Comparison of ENCODE assay signal across 8 cellular contexts in the genomic region with DNA sequence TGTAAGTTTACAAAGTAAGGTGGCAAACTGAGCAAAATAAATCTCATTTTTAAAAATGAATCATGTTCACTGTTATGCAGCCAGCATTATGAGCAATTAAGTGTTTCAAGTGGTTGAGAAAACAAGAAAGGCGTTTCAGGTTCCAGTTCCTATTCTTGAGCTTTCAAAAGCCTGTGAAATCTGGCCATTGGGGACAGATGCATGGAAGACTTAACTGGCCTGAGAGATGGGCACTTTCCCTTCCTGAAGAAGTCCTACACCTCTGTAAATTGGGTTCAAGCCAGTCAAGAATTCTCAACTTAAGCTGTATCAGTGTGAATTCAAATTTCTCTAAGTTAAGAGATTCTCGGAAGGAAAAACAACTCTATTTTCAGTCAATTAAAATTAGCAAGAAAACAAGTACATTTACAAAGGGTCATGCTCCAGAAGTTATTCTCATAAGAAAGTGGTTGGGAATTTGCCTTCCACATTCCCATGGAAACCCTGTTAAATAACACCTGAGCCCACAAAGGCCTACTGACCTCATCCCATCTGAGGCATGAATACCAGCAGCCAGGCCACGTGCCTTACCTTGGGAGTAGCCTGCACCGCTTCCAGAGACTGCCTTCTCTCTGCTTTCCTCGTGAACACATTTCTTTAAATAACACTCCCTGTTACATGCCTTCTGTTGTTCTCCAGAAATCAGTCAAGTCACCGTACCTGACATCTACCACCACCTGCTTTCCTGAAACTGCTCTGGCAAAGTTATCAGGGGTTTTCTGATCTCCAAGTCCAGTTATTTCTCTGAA. TPM values are rescaled to one million over a fixed set of nuclear protein-coding genes. Genes with fewer than 3 reads are reported as not detected.
DNase-seq lines count a peak whose midpoint lies in the region; ATAC-seq, FAIRE-seq and TF ChIP-seq lines count a peak whose summit lies in the region.

No MANE protein-coding gene starts in this region.

- no peak for FAIRE-seq in H1 (lab: Jason Lieb, UNC)

- H3K23ac ChIP-seq in H1 (ENCODE audit: insufficient read length) = no peak overlapping the region

- no peak overlapping the region for H3K14ac ChIP-seq in H1 (ENCODE audit: insufficient read length)

- no peak overlapping the region for H3K18ac ChIP-seq in H1 (ENCODE audit: extremely low read depth, low read length)

- no peaks in the 10 kb centered on the region for H3K23me2 ChIP-seq in H1 (ENCODE audit: low read depth, low read length)

- peak in 1 of 2 experiments; percentile 28; a peak in 1 of 3 replicates for TF ChIP-seq POLR2A in H1 (IDR thresholded peaks at IDR 0.05; ENCODE audit: control extremely low read depth in 1 of 2, low read depth in 2 of 2, low read length in 2 of 2)

- H3K4me3 ChIP-seq in HUES64 (ENCODE audit: low read length) (no peak overlapping the region), H1 (ENCODE audit: extremely low read depth in 1 of 4, insufficient read depth in 2 of 4, low read depth in 3 of 4, low read length in 4 of 4) (no peak overlapping the region), aorta (ENCODE audit: low read length in 2 of 2) (no peak overlapping the region)

- no peaks in the 10 kb centered on the region for H3K9me3 ChIP-seq in HUES64 (ENCODE audit: insufficient read depth, low read depth, low read length)
- no peaks in the 10 kb centered on the region; a peak in 1 of 4 replicates for H3K9me3 ChIP-seq in H1 (ENCODE audit: insufficient read depth in 2 of 2, low read depth in 1 of 2, low read length in 1 of 2)
- H3K9me3 ChIP-seq in aorta (ENCODE audit: control insufficient read depth, low read length) = no peaks in the 10 kb centered on the region

- H3K36me3 ChIP-seq in HUES64 (ENCODE audit: insufficient read depth, low read length) (no peaks in the 10 kb centered on the region), H1 (ENCODE audit: control insufficient read depth in 2 of 4, insufficient read depth in 4 of 4, low read length in 3 of 4) (no peaks in the 10 kb centered on the region), aorta (ENCODE audit: control insufficient read depth in 1 of 2, insufficient read depth in 2 of 2, low read length in 1 of 2) (no peaks in the 10 kb centered on the region)

- no peak overlapping the region for H4K5ac ChIP-seq in H1 (ENCODE audit: insufficient read length, low read depth, low read length)

- no peak for TF ChIP-seq RAD21 in H1 (IDR thresholded peaks at IDR 0.05 in 1 of 2, conservative IDR thresholded peaks at IDR 0.05 in 1 of 2; ENCODE audit: low read depth in 2 of 2, low read length in 2 of 2)

- H3K4ac ChIP-seq in H1 (replicated peaks; ENCODE audit: insufficient read length, low read depth, low read length) = no peak overlapping the region

- WGBS in HUES64 = 80% methylated on average over 5 of the region's 6 CpGs
- WGBS in H1 (ENCODE audit: extremely low coverage in 1 of 2, insufficient coverage in 1 of 2, insufficient read length in 1 of 2, insufficient replicate concordance in 2 of 2, low coverage in 1 of 2, low lambda C conversion rate in 2 of 2, missing lambda C conversion rate in 1 of 2), 2 experiments = 78% methylated on average over 6 of the region's 6 CpGs; no CpG with 5 or more reads in 1 of the 2 experiments
- 27 to 28% methylated on average over 6 of the region's 6 CpGs for WGBS in aorta, 2 donors

- CTCF ChIA-PET in H1 (lab: Charles Lee; ENCODE audit: partially characterized antibody) = interaction anchor here (0.7 to 1.5 kb wide), 3 partner anchors 10 to 129 kb away, joined by 3 to 4 read pairs (median 3); no protein-coding TSS in a partner anchor

- H3K79me1 ChIP-seq in H1 (ENCODE audit: low read depth, low read length) = no peaks in the 10 kb centered on the region

- peak overlapping the region; percentile 54 for H2AFZ ChIP-seq in H1 (ENCODE audit: low read length)

- peak overlapping the region; percentile 85; the same call in 1 of the 2 replicates for H2BK12ac ChIP-seq in H1 (ENCODE audit: low read depth, low read length)

- H2AK5ac ChIP-seq in H1 (ENCODE audit: low read depth, low read length) = no peak overlapping the region; the same call in 1 of the 2 replicates

- H4K20me1 ChIP-seq in H1 (replicated peaks in 1 of 2; ENCODE audit: control insufficient read depth in 1 of 2, insufficient read depth in 2 of 2, low read length in 2 of 2) = no peaks in the 10 kb centered on the region

- no peak overlapping the region for H2BK5ac ChIP-seq in H1 (ENCODE audit: low read depth, low read length)

- H3K79me2 ChIP-seq in H1 (ENCODE audit: control insufficient read depth in 1 of 2, insufficient read depth in 2 of 2, low read length in 2 of 2) = no peaks in the 10 kb centered on the region

- H3K27ac ChIP-seq in HUES64 (ENCODE audit: low read depth, low read length) (no peak overlapping the region), H1 (ENCODE audit: low read depth, low read length) (peak overlapping the region; percentile 18; the same call in 1 of the 2 replicates), aorta (ENCODE audit: low read depth in 1 of 2, low read length in 2 of 2) (peak overlapping the region in 1 of 2 donors; percentile 26)

- H3K56ac ChIP-seq in H1 (replicated peaks; ENCODE audit: insufficient read length, low read depth, low read length) = no peak overlapping the region

- no peak overlapping the region for H2BK120ac ChIP-seq in H1 (replicated peaks; ENCODE audit: low read depth, low read length)

- POLR2A ChIA-PET in H1 (lab: Charles Lee; ENCODE audit: partially characterized antibody) = interaction anchor here (1.8 kb wide), 1 partner anchor 12 kb away, joined by 5 read pairs; no protein-coding TSS in a partner anchor

- peak overlapping the region; percentile 22; the same call in 1 of the 2 replicates for H3K9ac ChIP-seq in HUES64 (ENCODE audit: low read depth, low read length)
- peak overlapping the region in 1 of 4 experiments; percentile 50; a peak in 1 of 7 replicates for H3K9ac ChIP-seq in H1 (replicated peaks in 1 of 4; ENCODE audit: extremely low read depth in 1 of 4, low read depth in 3 of 4, low read length in 3 of 4)

- TF ChIP-seq CTCF in H1 (IDR thresholded peaks at IDR 0.05; ENCODE audit: control extremely low read depth in 1 of 3, insufficient read depth in 1 of 3, low read depth in 1 of 3, low read length in 3 of 3) = no peak

- H3K27me3 ChIP-seq in HUES64 (ENCODE audit: insufficient read depth, low read length) = no peaks in the 10 kb centered on the region
- no peaks in the 10 kb centered on the region for H3K27me3 ChIP-seq in H1 (replicated peaks in 1 of 4; ENCODE audit: control insufficient read depth in 3 of 4, extremely low read depth in 1 of 4, insufficient read depth in 3 of 4, low read length in 3 of 4)
- no peaks in the 10 kb centered on the region for H3K27me3 ChIP-seq in aorta (ENCODE audit: control insufficient read depth in 1 of 2, insufficient read depth in 2 of 2, low read length in 1 of 2)

- DNase-seq in H1 (ENCODE audit: low read depth in 1 of 2, low spot score in 2 of 2) (no peak), aorta (no peak), cortex of kidney (lab: John Stamatoyannopoulos, UW) (no peak), KBM-7 (no peak), A172 (ENCODE audit: low spot score) (no peak)

- H3K4me1 ChIP-seq in HUES64 (ENCODE audit: insufficient read depth, low read length) (peaks cover 9% of the 10 kb centered on the region), H1 (replicated peaks in 1 of 4; ENCODE audit: control insufficient read depth in 3 of 4, insufficient read depth in 4 of 4, low read length in 3 of 4) (peaks cover 3 to 5% (median 4%) of the 10 kb centered on the region in 4 experiments; a peak in 5 of 7 replicates), aorta (ENCODE audit: control insufficient read depth in 1 of 2, insufficient read depth in 2 of 2, low read length in 2 of 2) (peaks cover 6 to 17% of the 10 kb centered on the region in 2 donors)

- no peak overlapping the region for H4K8ac ChIP-seq in H1 (ENCODE audit: extremely low read depth, insufficient read depth, low read length)

- intact Hi-C loops in aorta (cut with DNase I) = no loop called here

- ATAC-seq in GM18499 (IDR thresholded peaks at IDR 0.05; ENCODE audit: insufficient read depth, unreplicated experiment) = peak; percentile 79
- ATAC-seq in GM21528 (IDR thresholded peaks at IDR 0.05; ENCODE audit: low FRiP score, unreplicated experiment) = peak; percentile 61
- peak; percentile 39 for ATAC-seq in aorta (ENCODE audit: low FRiP score)

- H4K91ac ChIP-seq in H1 (replicated peaks; ENCODE audit: insufficient read length, low read length) = no peak overlapping the region

- H2BK20ac ChIP-seq in H1 (ENCODE audit: low read length) = no peak overlapping the region

- no peak overlapping the region for H3K4me2 ChIP-seq in H1 (ENCODE audit: insufficient read depth in 1 of 2, low read depth in 2 of 2, low read length in 2 of 2)

- no peak overlapping the region for H2BK15ac ChIP-seq in H1 (ENCODE audit: low read length)

- TF ChIP-seq EP300 in H1 (IDR thresholded peaks at IDR 0.05; ENCODE audit: borderline replicate concordance in 1 of 2, low read depth in 2 of 2, low read length in 2 of 2) = no peak

- in situ Hi-C loops in KBM-7 (cut with MboI; ENCODE audit: low pct_unique_long_range_greater_than_20kb, low sequenced_read_pairs) = no loop called here

RNA-seq across cellular contexts. Expression of a gene that starts 19.4 kb away (rescaled TPM):
- polyA plus RNA-seq in HUES64 (2013, experiment 1 of 2) = 0.85 TPM
- polyA plus RNA-seq in HUES64 (2013, experiment 2 of 2) = 0.76 TPM
- 2.4 and 2.6 TPM in 2 replicates for total RNA-seq in H1 (2021; fragmentation: NEBNext Ultra II Directional; extraction: Animal tissue kit (Norgen Biotek cat#: 25700))
- polyA plus RNA-seq in H1 (2011; rRNA removed) = 0.41 and 0.63 TPM in 2 replicates
- polyA plus RNA-seq in H1 (2011; cell fraction: cytosol; rRNA removed) = 0.76 TPM
- polyA plus RNA-seq in H1 (2011; cell fraction: nucleus; rRNA removed) = 0.56 TPM
- polyA plus RNA-seq in H1 (2012, experiment 1 of 2) = 1.2 to 1.9 TPM (median 1.5 TPM) in 4 replicates
- polyA plus RNA-seq in H1 (2012, experiment 2 of 2) = 0.12 TPM
- polyA plus RNA-seq in H1 (2013, experiment 1 of 2) = 1.2 TPM
- polyA plus RNA-seq in H1 (2013, experiment 2 of 2) = 1.2 TPM
- 2.1 and 2.3 TPM in 2 replicates for polyA minus RNA-seq in H1 (2011; rRNA and poly(A)+ RNA removed)
- 1.6 TPM for polyA minus RNA-seq in H1 (2011; cell fraction: cytosol; rRNA and poly(A)+ RNA removed)
- 2.7 TPM for polyA minus RNA-seq in H1 (2011; cell fraction: nucleus; rRNA and poly(A)+ RNA removed)
- 10 to 100 TPM; 37.6 to 48.4 TPM for total RNA-seq in aorta
- polyA plus RNA-seq in aorta = 10 to 100 TPM; 16.2 to 33.7 TPM
- total RNA-seq in A172 (2014; rRNA removed; shearing (Covaris generic)) = 0.91 and 2.0 TPM in 2 replicates

RNA-seq across cellular contexts. Expression of a gene that starts 49.5 kb away (rescaled TPM):
- 5.7 TPM for polyA plus RNA-seq in HUES64 (2013, experiment 1 of 2)
- 7.7 TPM for polyA plus RNA-seq in HUES64 (2013, experiment 2 of 2)
- 6.4 and 6.7 TPM in 2 replicates for total RNA-seq in H1 (2021; fragmentation: NEBNext Ultra II Directional; extraction: Animal tissue kit (Norgen Biotek cat#: 25700))
- 10.5 and 11.0 TPM in 2 replicates for polyA plus RNA-seq in H1 (2011; rRNA removed)
- polyA plus RNA-seq in H1 (2011; cell fraction: cytosol; rRNA removed) = 13.6 TPM
- 5.2 TPM for polyA plus RNA-seq in H1 (2011; cell fraction: nucleus; rRNA removed)
- polyA plus RNA-seq in H1 (2012, experiment 1 of 2) = 5.2 to 9.2 TPM (median 7.9 TPM) in 4 replicates
- polyA plus RNA-seq in H1 (2012, experiment 2 of 2) = 2.3 TPM
- 5.8 TPM for polyA plus RNA-seq in H1 (2013, experiment 1 of 2)
- 6.1 TPM for polyA plus RNA-seq in H1 (2013, experiment 2 of 2)
- polyA minus RNA-seq in H1 (2011; rRNA and poly(A)+ RNA removed) = 5.9 and 7.9 TPM in 2 replicates
- polyA minus RNA-seq in H1 (2011; cell fraction: cytosol; rRNA and poly(A)+ RNA removed) = 7.2 TPM
- 16.1 TPM for polyA minus RNA-seq in H1 (2011; cell fraction: nucleus; rRNA and poly(A)+ RNA removed)
- total RNA-seq in aorta = 1 to 10 TPM; 4.2 to 5.5 TPM
- polyA plus RNA-seq in aorta = 1 to 10 TPM; 4.9 to 5.8 TPM
- total RNA-seq in A172 (2014; rRNA removed; shearing (Covaris generic)) = 9.4 and 11.6 TPM in 2 replicates

Comparison
In these comparisons a context has a peak if more than half of its experiments do, and no peak if none do; other contexts are left out.
1. RNA of a gene that starts 19.4 kb away (total RNA-seq): 37.6 to 48.4 TPM in aorta; 2.4 to 2.6 TPM in H1 and 0.91 to 2.0 TPM in A172; every median in the first group is over 10 times any median in the second.
2. Peak in every context shown above with its lines, with median percentiles within 50 percentile points of each other: ATAC-seq.